10 cellular contexts compared by ENCODE assay signal in genomic region chr1:52633291-52633754, GRCh38. TPM values are rescaled to one million over a fixed set of nuclear protein-coding genes. Genes with fewer than 3 reads are reported as not detected.
DNase-seq lines count a peak whose midpoint lies in the region; ATAC-seq and TF ChIP-seq lines count a peak whose summit lies in the region.
"Had no signal": no experiment of that assay in that cellular context is flagged by ENCODE, and none has a peak within 500 bp of the region (broad histone marks: within the 10 kb centered on the region; RNA-seq: fewer than 3 reads in every experiment).

No MANE protein-coding gene starts in this region.

- H3K4me3 Mint-ChIP-seq in T-helper 2 cell treated with Interferon-gamma antibody and Interleukin-4, amounts not matched to agents 5 μg/mL and 100 μg/mL, for 36 hours = peak overlapping the region; percentile 71
- H3K4me3 Mint-ChIP-seq in naive thymus-derived CD8-positive, alpha-beta T cell = peak overlapping the region; percentile 86 to 96 (median 92)

- peaks cover 10% of the 10 kb centered on the region for H3K9me3 Mint-ChIP-seq in T-helper 2 cell treated with Interferon-gamma antibody and Interleukin-4, amounts not matched to agents 5 μg/mL and 100 μg/mL, for 36 hours
- no peaks in the 10 kb centered on the region for H3K9me3 Mint-ChIP-seq in naive thymus-derived CD8-positive, alpha-beta T cell

- no peak overlapping the region for H3K27ac ChIP-seq in coronary artery
- H3K27ac ChIP-seq: KMS-11 had no signal

- H3K27ac Mint-ChIP-seq in T-helper 2 cell treated with Interferon-gamma antibody and Interleukin-4, amounts not matched to agents 5 μg/mL and 100 μg/mL, for 36 hours = peak overlapping the region; percentile 76
- peak overlapping the region; percentile 94 to 99 (median 98) for H3K27ac Mint-ChIP-seq in naive thymus-derived CD8-positive, alpha-beta T cell

- H3K36me3 Mint-ChIP-seq in T-helper 2 cell treated with Interferon-gamma antibody and Interleukin-4, amounts not matched to agents 5 μg/mL and 100 μg/mL, for 36 hours (ENCODE audit: low read depth) = peaks cover 17% of the 10 kb centered on the region
- peaks cover 0 to 3% (median 0%) of the 10 kb centered on the region in 3 donors for H3K36me3 Mint-ChIP-seq in naive thymus-derived CD8-positive, alpha-beta T cell

- POLR2A ChIA-PET in naive thymus-derived CD8-positive, alpha-beta T cell (lab: Charles Lee) = interaction anchor here (0.6 to 5.7 kb wide), 24 partner anchors 8 to 267 kb away, joined by 3 to 67 read pairs (median 5); partner anchors contain the start of genes GPX7, ORC1, PRPF38A and TUT4

- TF ChIP-seq CTCF in coronary artery (IDR thresholded peaks at IDR 0.05) = no peak

- peak; percentile 6 to 19 for ATAC-seq in naive thymus-derived CD8-positive, alpha-beta T cell
- no peak for ATAC-seq in GM18498 (IDR thresholded peaks at IDR 0.05; ENCODE audit: unreplicated experiment)
- ATAC-seq in HG03342 (IDR thresholded peaks at IDR 0.05; ENCODE audit: unreplicated experiment) = no peak

- peak overlapping the region; percentile 5; the same call in 1 of the 2 replicates for H3K4me3 ChIP-seq in GM08714 (ENCODE audit: low read length)
- peak overlapping the region; percentile 70 for H3K4me3 ChIP-seq in coronary artery

- H3K27me3 Mint-ChIP-seq in T-helper 2 cell treated with Interferon-gamma antibody and Interleukin-4, amounts not matched to agents 5 μg/mL and 100 μg/mL, for 36 hours (ENCODE audit: low read depth) = peaks cover 11% of the 10 kb centered on the region
- H3K27me3 Mint-ChIP-seq in naive thymus-derived CD8-positive, alpha-beta T cell = no peaks in the 10 kb centered on the region

- peak; percentile 14 for DNase-seq in T-helper 2 cell treated with Interferon-gamma antibody and Interleukin-4, amounts not matched to agents 5 μg/mL and 100 μg/mL, for 36 hours (ENCODE audit: low spot score)
- DNase-seq in coronary artery (ENCODE audit: low spot score) (no peak), anterior cingulate cortex (lab: John Stamatoyannopoulos, UW) (no peak), NCI-H187 (lab: John Stamatoyannopoulos, UW) (no peak)
- DNase-seq in naive thymus-derived CD8-positive, alpha-beta T cell = peak; percentile 20 to 69 (median 38)

- peaks cover 49% of the 10 kb centered on the region for H3K4me1 Mint-ChIP-seq in T-helper 2 cell treated with Interferon-gamma antibody and Interleukin-4, amounts not matched to agents 5 μg/mL and 100 μg/mL, for 36 hours (ENCODE audit: low read depth)
- peaks cover 36 to 79% (median 74%) of the 10 kb centered on the region in 4 donors for H3K4me1 Mint-ChIP-seq in naive thymus-derived CD8-positive, alpha-beta T cell

RNA-seq across cellular contexts. Expression of gene SHISAL2A, which starts 0.4 kb away (rescaled TPM):
- total RNA-seq in naive thymus-derived CD8-positive, alpha-beta T cell = 10 to 100 TPM; 83.4 to 89.0 TPM
- polyA plus RNA-seq in naive thymus-derived CD8-positive, alpha-beta T cell = 10 to 100 TPM in 1 of 3 donors, 1 to 10 TPM in 2; 7.1 to 12.1 (median 7.9) TPM
- total RNA-seq: lung microvascular endothelial cell had no signal

RNA-seq across cellular contexts. Expression of gene GPX7, which starts 31.2 kb away (rescaled TPM):
- total RNA-seq in naive thymus-derived CD8-positive, alpha-beta T cell = 10 to 100 TPM; 25.0 to 30.4 TPM
- polyA plus RNA-seq in naive thymus-derived CD8-positive, alpha-beta T cell = 10 to 100 TPM; 30.2 to 34.5 (median 30.3) TPM

Comparison
In these comparisons a context has a peak if more than half of its experiments do, and no peak if none do; other contexts are left out.
1. DNase-seq: peak in T-helper 2 cell treated with Interferon-gamma antibody and Interleukin-4, amounts not matched to agents 5 μg/mL and 100 μg/mL, for 36 hours (single experiment) and naive thymus-derived CD8-positive, alpha-beta T cell (10 of 10); none in coronary artery (single experiment), anterior cingulate cortex (0 of 58) and NCI-H187 (0 of 2).
2. ATAC-seq: peak in naive thymus-derived CD8-positive, alpha-beta T cell (2 of 2); none in GM18498 (single experiment) and HG03342 (single experiment).